9 cellular contexts compared by ENCODE assay signal in the genomic region with DNA sequence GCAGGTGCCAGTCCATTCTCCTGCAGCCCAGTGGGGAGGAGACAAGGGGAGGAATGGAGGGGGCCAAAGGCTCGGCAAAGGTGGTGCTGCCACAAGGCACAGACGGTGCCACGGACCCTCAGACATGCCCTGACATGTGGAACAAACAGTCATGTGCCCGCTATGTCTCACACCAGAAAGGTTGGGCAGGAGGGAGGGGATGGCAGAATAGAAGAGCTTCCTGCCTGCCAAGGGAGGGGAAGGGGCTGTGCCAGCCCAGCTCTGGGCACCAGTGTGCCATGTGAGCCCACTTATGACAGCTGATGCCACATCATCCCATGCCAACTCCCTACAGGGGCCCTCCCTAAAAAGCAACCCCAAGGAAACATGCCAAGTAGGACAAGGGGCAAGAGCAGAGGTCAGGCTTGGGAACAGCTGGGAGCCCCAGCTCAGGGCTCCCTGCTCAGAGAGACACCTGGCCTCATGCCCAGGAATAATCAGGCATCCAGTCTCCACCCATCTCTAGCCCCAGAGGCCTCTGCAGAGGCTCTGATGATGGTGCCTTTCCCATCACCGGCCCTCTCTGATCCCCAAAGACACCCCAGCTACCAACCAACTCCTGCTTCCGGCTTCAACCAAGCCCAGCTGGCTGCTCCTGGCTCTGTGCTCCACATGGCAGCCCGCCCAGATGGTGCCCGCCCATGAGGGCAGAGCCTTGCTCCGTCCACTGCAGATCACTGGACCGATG. TPM values are rescaled to one million over a fixed set of nuclear protein-coding genes. Genes with fewer than 3 reads are reported as not detected.
DNase-seq lines count a peak whose midpoint lies in the region; ATAC-seq and TF ChIP-seq lines count a peak whose summit lies in the region.
"Had no signal": no experiment of that assay in that cellular context is flagged by ENCODE, and none has a peak within 500 bp of the region (broad histone marks: within the 10 kb centered on the region; RNA-seq: fewer than 3 reads in every experiment).

No MANE protein-coding gene starts in this region.

- ATAC-seq in heart right ventricle = peak; percentile 44 to 78 (median 66)
- no peak for ATAC-seq in GM18511 (IDR thresholded peaks at IDR 0.05; ENCODE audit: unreplicated experiment)

- intact Hi-C loops in heart right ventricle (cut with DNase I) = loop anchor here in 2 of 10 donors (5.0 kb wide), 1 partner anchor 36 kb away; no protein-coding TSS in a partner anchor

- H3K36me3 ChIP-seq in heart right ventricle = no peaks in the 10 kb centered on the region
- no peaks in the 10 kb centered on the region for H3K36me3 ChIP-seq in subcutaneous abdominal adipose tissue (ENCODE audit: control insufficient read depth in 5 of 5, insufficient read depth in 5 of 5, low read length in 5 of 5)

- DNase-seq in LoVo (ENCODE audit: low spot score) (peak; percentile 78), SHP77 (lab: John Stamatoyannopoulos, UW) (peak; percentile 49 to 68), heart right ventricle (peak; percentile 56 to 65)
- DNase-seq in activated CD4-positive, alpha-beta T cell treated with anti-CD3 and anti-CD28 coated beads for 4 hours = no peak
- DNase-seq in activated CD8-positive, alpha-beta memory T cell treated with anti-CD3 and anti-CD28 coated beads for 24 hours = no peak
- DNase-seq: kidney, SIG-M5 had no signal

- H3K4me1 ChIP-seq in heart right ventricle (peaks cover 11 to 68% (median 52%) of the 10 kb centered on the region in 9 donors), subcutaneous abdominal adipose tissue (ENCODE audit: control insufficient read depth in 5 of 5, insufficient read depth in 5 of 5, low read length in 5 of 5) (peaks cover 5 to 35% (median 33%) of the 10 kb centered on the region in 5 donors)

- H3K27me3 ChIP-seq in heart right ventricle (no peaks in the 10 kb centered on the region), subcutaneous abdominal adipose tissue (ENCODE audit: control insufficient read depth in 5 of 5, insufficient read depth in 4 of 5, low read length in 5 of 5) (peaks cover 0 to 5% (median 0%) of the 10 kb centered on the region in 5 donors)

- peak overlapping the region in 1 of 5 donors; percentile 13 for H3K9ac ChIP-seq in subcutaneous abdominal adipose tissue (ENCODE audit: low read length in 5 of 5)

- H3K27ac ChIP-seq in heart right ventricle = peak overlapping the region in 8 of 10 donors; percentile 20 to 73 (median 49)
- peak overlapping the region; percentile 86 for H3K27ac ChIP-seq in subcutaneous abdominal adipose tissue (ENCODE audit: low read depth, low read length)

- no peak for TF ChIP-seq CTCF in heart right ventricle (IDR thresholded peaks at IDR 0.05)

- no peaks in the 10 kb centered on the region for H3K9me3 ChIP-seq in heart right ventricle
- no peaks in the 10 kb centered on the region for H3K9me3 ChIP-seq in subcutaneous abdominal adipose tissue (ENCODE audit: control insufficient read depth in 5 of 5, low read length in 5 of 5)

- WGBS in heart right ventricle, 2 donors = 35 to 55% methylated on average over 10 of the region's 10 CpGs

- H3K4me3 ChIP-seq in heart right ventricle (no peak overlapping the region), subcutaneous abdominal adipose tissue (ENCODE audit: low read depth in 1 of 5, low read length in 5 of 5) (no peak overlapping the region)

RNA-seq across cellular contexts. Expression of a gene that starts 10.4 kb away (rescaled TPM):
- 10 to 100 TPM in 2 of 10 donors, 1 to 10 TPM in 8; 4.4 to 14.9 (median 8.6) TPM for total RNA-seq in heart right ventricle
- 10 to 100 TPM in 1 of 2 donors, under 1 TPM in 1; 0.91 to 17.9 TPM for polyA plus RNA-seq in heart right ventricle

RNA-seq across cellular contexts. Expression of a gene that starts 50.0 kb away (rescaled TPM):
- 10 to 100 TPM in 9 of 10 donors, 1 to 10 TPM in 1; 7.4 to 35.3 (median 16.6) TPM for total RNA-seq in heart right ventricle
- polyA plus RNA-seq in heart right ventricle = 10 to 100 TPM in 1 of 2 donors, 1 to 10 TPM in 1; 8.3 to 33.1 TPM

Comparison
In these comparisons a context has a peak if more than half of its experiments do, and no peak if none do; other contexts are left out.
1. DNase-seq: peak in LoVo (single experiment), SHP77 (2 of 2) and heart right ventricle (2 of 2); none in activated CD4-positive, alpha-beta T cell treated with anti-CD3 and anti-CD28 coated beads for 4 hours (0 of 2) and activated CD8-positive, alpha-beta memory T cell treated with anti-CD3 and anti-CD28 coated beads for 24 hours (single experiment).